ENCODE assay signal across 16 cellular contexts in genomic region chr5:95895223-95895622, GRCh38.
A peak's percentile ranks its signal among the peaks of the same experiment; 100 is the strongest.
DNase-seq lines count a peak whose midpoint lies in the region; ATAC-seq and TF ChIP-seq lines count a peak whose summit lies in the region.
"Had no signal": no experiment of that assay in that cellular context is flagged by ENCODE, and none has a peak within 500 bp of the region (broad histone marks: within the 10 kb centered on the region; RNA-seq: fewer than 3 reads in every experiment).

No MANE protein-coding gene starts in this region.

- H3K36me3 Mint-ChIP-seq in endodermal cell (ENCODE audit: low read depth), result peaks cover 50% of the 10 kb centered on the region
- H3K36me3 Mint-ChIP-seq in stimulated activated effector memory CD8-positive, alpha-beta T cell treated with anti-CD3 and anti-CD28 coated beads, Interleukin-12 subunit alpha, Interleukin-12 subunit beta, amount 100 ng/mL, for 72 hours, result peaks cover 100% of the 10 kb centered on the region

- DNase-seq in left ventricle myocardium inferior (no peak), Right ventricle myocardium superior (no peak), NT2/D1 (ENCODE audit: low read depth, low spot score) (peak; percentile 52), endodermal cell (no peak), DMS79 (lab: John Stamatoyannopoulos, UW) (no peak), NCI-H187 treated with DMSO at 0.1 percent for 48 hours (lab: John Stamatoyannopoulos, UW) (no peak)
- no peak for DNase-seq in stimulated activated effector memory CD8-positive, alpha-beta T cell treated with anti-CD3 and anti-CD28 coated beads, Interleukin-12 subunit alpha, Interleukin-12 subunit beta, amount 100 ng/mL, for 72 hours (ENCODE audit: low spot score in 2 of 2)
- DNase-seq: COR-L47; DMS153; NCI-H1436 treated with DMSO at 0.1 percent for 48 hours; NCI-H226; NCI-H526 treated with DMSO at 0.1 percent for 48 hours; NK-92 treated with Interleukin-12 subunit alpha and Interleukin-12 subunit beta, amount 100 ng/mL, for 24 hours had no signal

- WGBS in endodermal cell (ENCODE audit: insufficient coverage in 1 of 2, insufficient read length in 1 of 2), 2 experiments, result 62 to 93% methylated on average over 2 to 3 of the region's 3 CpGs

- no peak overlapping the region for H3K27ac Mint-ChIP-seq in endodermal cell
- peak overlapping the region; percentile 67 for H3K27ac Mint-ChIP-seq in stimulated activated effector memory CD8-positive, alpha-beta T cell treated with anti-CD3 and anti-CD28 coated beads, Interleukin-12 subunit alpha, Interleukin-12 subunit beta, amount 100 ng/mL, for 72 hours
- H3K27ac Mint-ChIP-seq: CD14-positive monocyte had no signal

- no peak for ATAC-seq in Right ventricle myocardium superior (ENCODE audit: poor library complexity)
- no peak for ATAC-seq in stimulated activated effector memory CD8-positive, alpha-beta T cell treated with anti-CD3 and anti-CD28 coated beads, Interleukin-12 subunit alpha, Interleukin-12 subunit beta, amount 100 ng/mL, for 72 hours
- ATAC-seq in GM21576 (IDR thresholded peaks at IDR 0.05; ENCODE audit: unreplicated experiment), result no peak

- peaks cover 4% of the 10 kb centered on the region for H3K4me1 Mint-ChIP-seq in endodermal cell
- H3K4me1 Mint-ChIP-seq in stimulated activated effector memory CD8-positive, alpha-beta T cell treated with anti-CD3 and anti-CD28 coated beads, Interleukin-12 subunit alpha, Interleukin-12 subunit beta, amount 100 ng/mL, for 72 hours, result no peaks in the 10 kb centered on the region

- no peaks in the 10 kb centered on the region for H3K9me3 Mint-ChIP-seq in endodermal cell
- no peaks in the 10 kb centered on the region for H3K9me3 Mint-ChIP-seq in stimulated activated effector memory CD8-positive, alpha-beta T cell treated with anti-CD3 and anti-CD28 coated beads, Interleukin-12 subunit alpha, Interleukin-12 subunit beta, amount 100 ng/mL, for 72 hours
- H3K9me3 Mint-ChIP-seq: CD14-positive monocyte had no signal

- TF ChIP-seq CTCF in left ventricle myocardium inferior (IDR thresholded peaks at IDR 0.05; ENCODE audit: borderline replicate concordance), result no peak
- TF ChIP-seq CTCF in endodermal cell (conservative IDR thresholded peaks at IDR 0.05), result no peak

- H3K27me3 ChIP-seq in left ventricle myocardium inferior (ENCODE audit: low read depth) (no peaks in the 10 kb centered on the region), NT2/D1 (ENCODE audit: insufficient read depth, insufficient read length) (no peaks in the 10 kb centered on the region), endodermal cell (ENCODE audit: control insufficient read depth, insufficient read depth, low read length, poor library complexity, severe bottlenecking) (no peaks in the 10 kb centered on the region)

- H3K4me3 Mint-ChIP-seq in endodermal cell, result no peak overlapping the region
- H3K4me3 Mint-ChIP-seq in stimulated activated effector memory CD8-positive, alpha-beta T cell treated with anti-CD3 and anti-CD28 coated beads, Interleukin-12 subunit alpha, Interleukin-12 subunit beta, amount 100 ng/mL, for 72 hours, result no peak overlapping the region
- H3K4me3 Mint-ChIP-seq: CD14-positive monocyte had no signal

- no peaks in the 10 kb centered on the region for H3K27me3 Mint-ChIP-seq in endodermal cell (ENCODE audit: insufficient read depth)

- no peaks in the 10 kb centered on the region for H3K9me3 ChIP-seq in left ventricle myocardium inferior (replicated peaks)
- H3K9me3 ChIP-seq in NT2/D1 (ENCODE audit: insufficient read depth, low read length), result no peaks in the 10 kb centered on the region
- H3K9me3 ChIP-seq in endodermal cell (ENCODE audit: control insufficient read depth, low read length), result no peaks in the 10 kb centered on the region

- no peak overlapping the region for H3K4me3 ChIP-seq in left ventricle myocardium inferior
- H3K4me3 ChIP-seq in NT2/D1 (ENCODE audit: insufficient read length, low read depth), result no peak overlapping the region
- no peak overlapping the region for H3K4me3 ChIP-seq in endodermal cell (ENCODE audit: low read length)
- H3K4me3 ChIP-seq: SK-N-MC had no signal

- intact Hi-C loops in left ventricle myocardium inferior (cut with micrococcal nuclease), result no loop called here
- intact Hi-C loops in Right ventricle myocardium superior (cut with DNase I), result no loop called here

- peak overlapping the region; percentile 24 for H3K27ac ChIP-seq in left ventricle myocardium inferior (replicated peaks)
- peak overlapping the region; percentile 91 for H3K27ac ChIP-seq in endodermal cell (ENCODE audit: low read depth, low read length)
- H3K27ac ChIP-seq: SK-N-MC had no signal

- H3K36me3 ChIP-seq in left ventricle myocardium inferior (peaks cover 56% of the 10 kb centered on the region), NT2/D1 (ENCODE audit: insufficient read depth, insufficient read length, low read length) (peaks cover 26% of the 10 kb centered on the region), endodermal cell (ENCODE audit: control insufficient read depth, insufficient read depth, low read length) (peaks cover 99% of the 10 kb centered on the region)

- H3K9ac ChIP-seq in NT2/D1 (ENCODE audit: insufficient read length, low read depth), result no peak overlapping the region
- H3K9ac ChIP-seq in endodermal cell (ENCODE audit: extremely low read depth, low read length, poor library complexity, severe bottlenecking), result no peak overlapping the region

- H3K4me1 ChIP-seq in left ventricle myocardium inferior, result peaks cover 47% of the 10 kb centered on the region
- no peaks in the 10 kb centered on the region for H3K4me1 ChIP-seq in NT2/D1 (ENCODE audit: insufficient read depth, insufficient read length)
- no peaks in the 10 kb centered on the region for H3K4me1 ChIP-seq in endodermal cell (ENCODE audit: control insufficient read depth, insufficient read depth, low read length)
